Comparison of ENCODE assay signal across 1 cellular context in genomic region chr4:144580421-144580820, GRCh38.
TF ChIP-seq lines count a peak whose summit lies in the region.

No MANE protein-coding gene starts in this region.

TF ChIP-seq in SK-N-SH, 30 proteins besides CTCF, POLR2A, EP300 and RAD21 (continued from another document):
- TF ChIP-seq FOXM1 (IDR thresholded peaks at IDR 0.05; ENCODE audit: low read depth): no peak
- TF ChIP-seq TAF1 (IDR thresholded peaks at IDR 0.05; ENCODE audit: borderline replicate concordance, low read depth, low read length): no peak
TF ChIP-seq in SK-N-SH: peak in this region for 0.
